8 cellular contexts compared by ENCODE assay signal in genomic region chr17:78933025-78933958, GRCh38. TPM values are rescaled to one million over a fixed set of nuclear protein-coding genes. Genes with fewer than 3 reads are reported as not detected.
A peak's percentile ranks its signal among the peaks of the same experiment; 100 is the strongest.
DNase-seq lines count a peak whose midpoint lies in the region; ATAC-seq and TF ChIP-seq lines count a peak whose summit lies in the region.

No MANE protein-coding gene starts in this region.

- WGBS in hepatocyte (ENCODE audit: low lambda C conversion rate, missing lambda C conversion rate) = 80% methylated on average over 18 of the region's 18 CpGs

- DNase-seq in AG10803 (ENCODE audit: low read depth) (peak; percentile 96), GOT3 (lab: John Stamatoyannopoulos, UW) (peak; percentile 54), RWPE2 (ENCODE audit: low spot score) (peak; percentile 90), ascending aorta (ENCODE audit: low spot score in 2 of 2) (peak; percentile 65 to 93), hepatocyte (ENCODE audit: low spot score) (peak; percentile 87), globus pallidus (ENCODE audit: low spot score) (no peak), HUDEP-2 (lab: John Stamatoyannopoulos, UW; ENCODE audit: unreplicated experiment in 76 of 76) (no peak)
- peak; percentile 62 for DNase-seq in stimulated activated CD4-positive, alpha-beta T cell treated with anti-CD3 and anti-CD28 coated beads, Interleukin-15, amount 100 ng/mL, for 24 hours

- H3K27me3 ChIP-seq in RWPE2 (ENCODE audit: insufficient read depth, poor library complexity, severe bottlenecking) = no peaks in the 10 kb centered on the region
- H3K27me3 ChIP-seq in ascending aorta = no peaks in the 10 kb centered on the region
- no peaks in the 10 kb centered on the region for H3K27me3 ChIP-seq in hepatocyte

- H3K36me3 ChIP-seq in RWPE2 (ENCODE audit: low read depth) (no peaks in the 10 kb centered on the region), ascending aorta (no peaks in the 10 kb centered on the region), hepatocyte (replicated peaks; ENCODE audit: insufficient read depth, low read depth) (no peaks in the 10 kb centered on the region)

- peak overlapping the region; percentile 77 for H3K27ac ChIP-seq in RWPE2 (ENCODE audit: poor library complexity, severe bottlenecking)
- H3K27ac ChIP-seq in ascending aorta = peak overlapping the region; percentile 88 to 98
- peak overlapping the region; percentile 96 for H3K27ac ChIP-seq in hepatocyte

- no peak overlapping the region for H2AFZ ChIP-seq in hepatocyte

- H3K4me1 ChIP-seq in RWPE2 (ENCODE audit: insufficient read depth, poor library complexity, severe bottlenecking) = peaks cover 32% of the 10 kb centered on the region
- peaks cover 15 to 40% of the 10 kb centered on the region in 2 donors for H3K4me1 ChIP-seq in ascending aorta
- peaks cover 27% of the 10 kb centered on the region for H3K4me1 ChIP-seq in hepatocyte (ENCODE audit: insufficient read depth)

- H3K4me2 ChIP-seq in hepatocyte = peak overlapping the region; percentile 50

- H3K79me2 ChIP-seq in hepatocyte = no peaks in the 10 kb centered on the region

- H3K9me2 ChIP-seq in hepatocyte (replicated peaks; ENCODE audit: insufficient read depth) = no peaks in the 10 kb centered on the region

- TF ChIP-seq CTCF in AG10803 (conservative IDR thresholded peaks at IDR 0.05; ENCODE audit: low read length) (no peak), RWPE2 (IDR thresholded peaks at IDR 0.05; ENCODE audit: poor library complexity, severe bottlenecking) (no peak), ascending aorta (IDR thresholded peaks at IDR 0.05) (no peak), hepatocyte (IDR thresholded peaks at IDR 0.05; ENCODE audit: poor library complexity) (no peak)

- H4K20me1 ChIP-seq in hepatocyte (ENCODE audit: insufficient read depth, poor library complexity, severe bottlenecking) = no peaks in the 10 kb centered on the region

- H3K9me3 ChIP-seq in RWPE2 (ENCODE audit: severe bottlenecking) = no peaks in the 10 kb centered on the region
- no peaks in the 10 kb centered on the region for H3K9me3 ChIP-seq in ascending aorta
- no peaks in the 10 kb centered on the region for H3K9me3 ChIP-seq in hepatocyte (ENCODE audit: low read depth)

- ATAC-seq in RWPE2 (ENCODE audit: low read depth) = peak; percentile 90

- intact Hi-C loops in ascending aorta (cut with DNase I) = no loop called here

- H3K4me3 ChIP-seq in AG10803 (ENCODE audit: low read length) (peak overlapping the region; percentile 49), RWPE2 (ENCODE audit: severe bottlenecking) (no peak overlapping the region), ascending aorta (peak overlapping the region; percentile 17 to 38), hepatocyte (no peak overlapping the region)

RNA-seq across cellular contexts. Expression of gene TIMP2, which starts 8.1 kb away (rescaled TPM):
- total RNA-seq in ascending aorta (278 TPM), hepatocyte (54.7 and 63.3 TPM in 2 replicates)
- polyA plus RNA-seq in hepatocyte = 20.9 and 23.3 TPM in 2 replicates

RNA-seq across cellular contexts. Expression of gene CEP295NL, which starts 30.3 kb away (rescaled TPM):
- 10.7 TPM for total RNA-seq in ascending aorta
- total RNA-seq in hepatocyte = 0.44 and 0.97 TPM in 2 replicates
- 0.17 and 0.91 TPM in 2 replicates for polyA plus RNA-seq in hepatocyte

RNA-seq across cellular contexts. Expression of gene LGALS3BP, which starts 46.4 kb away (rescaled TPM):
- 365 TPM for total RNA-seq in ascending aorta
- 224 and 305 TPM in 2 replicates for total RNA-seq in hepatocyte
- polyA plus RNA-seq in hepatocyte = 787 and 811 TPM in 2 replicates

Comparison
In these comparisons a context has a peak if more than half of its experiments do, and no peak if none do; other contexts are left out.
1. DNase-seq: peak in AG10803 (single experiment), GOT3 (single experiment), RWPE2 (single experiment), ascending aorta (2 of 2), hepatocyte (single experiment) and stimulated activated CD4-positive, alpha-beta T cell treated with anti-CD3 and anti-CD28 coated beads, Interleukin-15, amount 100 ng/mL, for 24 hours (single experiment); none in globus pallidus (single experiment) and HUDEP-2 (0 of 76).
2. H3K4me3 ChIP-seq: peak in AG10803 (single experiment) and ascending aorta (2 of 2); none in RWPE2 (single experiment) and hepatocyte (single experiment).
3. Peak in every context shown above with its lines, with median percentiles within 50 percentile points of each other: H3K27ac ChIP-seq.